8 cellular contexts compared by ENCODE assay signal in the genomic region with DNA sequence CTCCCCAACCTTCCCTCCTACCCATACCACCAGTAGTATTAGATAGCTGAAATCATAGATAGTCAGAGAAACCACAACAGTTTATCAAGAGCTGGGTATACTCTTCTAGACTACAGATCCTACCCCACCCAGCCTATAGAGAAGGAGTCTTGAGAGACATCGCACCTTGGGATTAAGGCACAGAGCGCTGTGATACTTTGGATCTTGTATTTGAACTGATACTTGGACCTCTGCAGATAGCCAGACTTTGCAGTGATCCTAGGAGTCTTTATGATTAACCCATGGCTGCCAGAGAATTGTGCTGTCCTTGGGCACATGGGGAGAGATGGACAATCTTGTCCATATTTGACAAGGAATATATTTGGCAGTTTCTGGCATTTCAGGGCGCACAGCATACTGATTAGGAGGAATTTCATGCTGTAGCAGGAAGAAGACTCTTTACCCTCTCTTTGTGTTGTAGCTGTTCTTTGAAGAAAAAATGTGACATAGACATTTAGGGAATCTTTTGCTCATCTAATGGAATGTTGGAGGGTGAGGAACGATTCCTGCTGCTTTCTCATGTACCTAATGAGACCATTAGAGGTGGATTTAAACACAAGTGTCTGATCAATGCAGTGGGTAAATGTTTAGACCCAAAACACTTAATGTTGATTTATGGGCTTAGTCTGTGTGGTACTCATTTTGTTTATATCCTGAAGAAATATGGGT.
DNase-seq lines count a peak whose midpoint lies in the region; ATAC-seq and TF ChIP-seq lines count a peak whose summit lies in the region.

No MANE protein-coding gene starts in this region.

- no peaks in the 10 kb centered on the region for H3K27me3 ChIP-seq in neuron (ENCODE audit: insufficient read depth, low read length)

- no peaks in the 10 kb centered on the region for H3K9me3 ChIP-seq in neuron (ENCODE audit: low read length)

- H3K4me3 ChIP-seq in GM08714 (ENCODE audit: low read length), result peak overlapping the region; percentile 95
- H3K4me3 ChIP-seq in neuron (ENCODE audit: low read length), result peak overlapping the region; percentile 99

- TF ChIP-seq CTCF in GM13977 (IDR thresholded peaks at IDR 0.05; ENCODE audit: extremely low read depth, insufficient read depth, missing control alignments), result no peak

- in situ Hi-C loops in GM13977 (cut with MboI; ENCODE audit: low pct_unique_long_range_greater_than_20kb, low sequenced_read_pairs, unreplicated experiment), result loop anchor here (10.0 kb wide), 1 partner anchor 62 kb away; no protein-coding TSS in a partner anchor

- peak overlapping the region; percentile 95 for H2AFZ ChIP-seq in neuron (ENCODE audit: low read depth, low read length)

- no peaks in the 10 kb centered on the region for H3K36me3 ChIP-seq in neuron (ENCODE audit: insufficient read depth, low read length)

- peaks cover 10% of the 10 kb centered on the region for H3K4me1 ChIP-seq in neuron (ENCODE audit: insufficient read depth, low read length)

- ATAC-seq in SK-N-SH treated with all-trans-retinoic acid at 6 μM for 48 hours, result peak; percentile 64
- no peak for ATAC-seq in GM21381 (IDR thresholded peaks at IDR 0.05; ENCODE audit: unreplicated experiment)
- no peak for ATAC-seq in HG03378 (IDR thresholded peaks at IDR 0.05; ENCODE audit: unreplicated experiment)

- DNase-seq in fibroblast of gingiva (ENCODE audit: low read depth), result peak; percentile 12
- no peak for DNase-seq in HuH-7 (ENCODE audit: low spot score)
- no peak for DNase-seq in GM13977 (ENCODE audit: low spot score)

TF ChIP-seq in SK-N-SH treated with all-trans-retinoic acid at 6 μM for 48 hours, 23 proteins besides CTCF, POLR2A, EP300 and RAD21:
- no peak for TF ChIP-seq ISL1 (CRISPR knock-in tag; IDR thresholded peaks at IDR 0.05)
- no peak for TF ChIP-seq ZNF565 (CRISPR knock-in tag; conservative IDR thresholded peaks at IDR 0.05; ENCODE audit: low read depth)
- TF ChIP-seq, protein P1, sequence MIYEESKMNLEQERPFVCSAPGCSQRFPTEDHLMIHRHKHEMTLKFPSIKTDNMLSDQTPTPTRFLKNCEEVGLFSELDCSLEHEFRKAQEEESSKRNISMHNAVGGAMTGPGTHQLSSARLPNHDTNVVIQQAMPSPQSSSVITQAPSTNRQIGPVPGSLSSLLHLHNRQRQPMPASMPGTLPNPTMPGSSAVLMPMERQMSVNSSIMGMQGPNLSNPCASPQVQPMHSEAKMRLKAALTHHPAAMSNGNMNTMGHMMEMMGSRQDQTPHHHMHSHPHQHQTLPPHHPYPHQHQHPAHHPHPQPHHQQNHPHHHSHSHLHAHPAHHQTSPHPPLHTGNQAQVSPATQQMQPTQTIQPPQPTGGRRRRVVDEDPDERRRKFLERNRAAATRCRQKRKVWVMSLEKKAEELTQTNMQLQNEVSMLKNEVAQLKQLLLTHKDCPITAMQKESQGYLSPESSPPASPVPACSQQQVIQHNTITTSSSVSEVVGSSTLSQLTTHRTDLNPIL (CRISPR knock-in tag; IDR thresholded peaks at IDR 0.05; ENCODE audit: low read depth), result no peak
- no peak for TF ChIP-seq SNAI2 (CRISPR knock-in tag; IDR thresholded peaks at IDR 0.05)
- TF ChIP-seq ZFP3 (CRISPR knock-in tag; IDR thresholded peaks at IDR 0.05), result no peak
- no peak for TF ChIP-seq GLIS3 (CRISPR knock-in tag; IDR thresholded peaks at IDR 0.05)
- TF ChIP-seq TCF4 (CRISPR knock-in tag; IDR thresholded peaks at IDR 0.05; ENCODE audit: borderline replicate concordance), result no peak
- TF ChIP-seq BACH2 (CRISPR knock-in tag; IDR thresholded peaks at IDR 0.05; ENCODE audit: borderline replicate concordance), result no peak
- no peak for TF ChIP-seq ZC3H10 (CRISPR knock-in tag; IDR thresholded peaks at IDR 0.05)
- TF ChIP-seq CSDC2 (CRISPR knock-in tag; IDR thresholded peaks at IDR 0.05), result no peak
- TF ChIP-seq ZNF8 (CRISPR knock-in tag; IDR thresholded peaks at IDR 0.05), result no peak; the same call in 1 of the 2 replicates
- no peak for TF ChIP-seq RARB (CRISPR knock-in tag; IDR thresholded peaks at IDR 0.05)
- TF ChIP-seq ZNF70 (CRISPR knock-in tag; IDR thresholded peaks at IDR 0.05), result no peak
- TF ChIP-seq TSHZ2 (CRISPR knock-in tag; IDR thresholded peaks at IDR 0.05), result no peak
- TF ChIP-seq OSR1 (CRISPR knock-in tag; IDR thresholded peaks at IDR 0.05), result no peak
- no peak for TF ChIP-seq ESRRG (CRISPR knock-in tag; IDR thresholded peaks at IDR 0.05)
- no peak for TF ChIP-seq TOX (CRISPR knock-in tag; IDR thresholded peaks at IDR 0.05; ENCODE audit: borderline replicate concordance)
